Comparison of ENCODE assay signal across 8 cellular contexts in genomic region chr7:3755778-3756453, GRCh38.
DNase-seq lines count a peak whose midpoint lies in the region; ATAC-seq, FAIRE-seq and TF ChIP-seq lines count a peak whose summit lies in the region.
"Not testable (repeated sequence)": the region's sequence is repeated elsewhere in the genome, so short reads cannot be mapped to it uniquely, and the experiment has no call there.

No MANE protein-coding gene starts in this region.

- H3K4me3 ChIP-seq in ACC112 (ENCODE audit: low read depth, low read length); Panc1 (ENCODE audit: low read depth in 2 of 2, low read length in 2 of 2); astrocyte (ENCODE audit: insufficient read depth, low read depth, low read length); endothelial cell of umbilical vein (replicated peaks in 1 of 3; ENCODE audit: insufficient read depth in 1 of 3, low read depth in 1 of 3, low read length in 3 of 3); HepG2 (replicated peaks in 1 of 3; ENCODE audit: insufficient read depth in 1 of 3, low read depth in 2 of 3, low read length in 3 of 3); pancreas: not testable (repeated sequence)

- not testable (repeated sequence) for H3K27me3 Mint-ChIP-seq in astrocyte (ENCODE audit: low read depth, unreplicated experiment)

- not testable (repeated sequence) for DNase-seq in Panc1 (ENCODE audit: low read depth, low spot score); astrocyte (ENCODE audit: low read depth); endothelial cell of umbilical vein (ENCODE audit: low read depth, low spot score); HepG2 (ENCODE audit: low spot score); pancreas; urothelium cell line (ENCODE audit: low spot score)

- intact Hi-C loops in Panc1 (cut with micrococcal nuclease; ENCODE audit: unreplicated experiment); endothelial cell of umbilical vein (cut with micrococcal nuclease); pancreas (cut with DNase I): not testable (repeated sequence)
- intact Hi-C loops in HepG2 (cut with micrococcal nuclease; ENCODE audit: unreplicated experiment) = loop anchor here (5.0 kb wide), 1 partner anchor 376 kb away; no protein-coding TSS in a partner anchor

- POLR2A ChIA-PET in Panc1 (lab: Charles Lee); endothelial cell of umbilical vein (lab: Charles Lee); HepG2 (lab: Yijun Ruan, JAX): not testable (repeated sequence)

- not testable (repeated sequence) for H3K4me1 Mint-ChIP-seq in astrocyte (ENCODE audit: low read depth, unreplicated experiment)

- H3K9me3 Mint-ChIP-seq in astrocyte (ENCODE audit: unreplicated experiment) = not testable (repeated sequence)

- not testable (repeated sequence) for H3K79me2 ChIP-seq in ACC112 (ENCODE audit: control insufficient read depth, insufficient read depth, low read length, unreplicated experiment); astrocyte (ENCODE audit: insufficient read depth, low read length); endothelial cell of umbilical vein (ENCODE audit: control insufficient read depth, insufficient read depth, low read length); HepG2 (ENCODE audit: insufficient read depth, low read length)

- 82% methylated on average over 8 of the region's 8 CpGs for WGBS in HepG2 (ENCODE audit: low lambda C conversion rate)
- WGBS in pancreas, 2 donors = 94 to 95% methylated on average over 8 of the region's 8 CpGs

- not testable (repeated sequence) for H3K27me3 ChIP-seq in ACC112 (ENCODE audit: insufficient read depth, low read length); Panc1 (ENCODE audit: control insufficient read depth, insufficient read depth, low read length); astrocyte (ENCODE audit: insufficient read depth, low read length); endothelial cell of umbilical vein (ENCODE audit: control insufficient read depth in 2 of 2, insufficient read depth in 2 of 2, low read length in 2 of 2); HepG2 (ENCODE audit: control insufficient read depth in 1 of 2, insufficient read depth in 2 of 2, low read length in 2 of 2); pancreas

- TF ChIP-seq EP300 in HepG2 (IDR thresholded peaks at IDR 0.05; ENCODE audit: low read depth in 2 of 2, low read length in 2 of 2); HepG2 (CRISPR knock-in tag; IDR thresholded peaks at IDR 0.05; ENCODE audit: borderline replicate concordance): not testable (repeated sequence)

- in situ Hi-C loops in Panc1 (cut with HindIII; ENCODE audit: low pct_unique_long_range_greater_than_20kb, low sequenced_read_pairs); HepG2 (cut with HindIII; ENCODE audit: extremely low pct_ligation_motif_present, low pct_unique_long_range_greater_than_20kb): not testable (repeated sequence)

- H3K9me3 ChIP-seq in Panc1 (ENCODE audit: control insufficient read depth, insufficient read depth, low read depth, low read length); astrocyte (ENCODE audit: insufficient read depth, low read depth, low read length); endothelial cell of umbilical vein (replicated peaks; ENCODE audit: control insufficient read depth, insufficient read depth, low read length); HepG2 (ENCODE audit: low read length); pancreas: not testable (repeated sequence)

- not testable (repeated sequence) for TF ChIP-seq CTCF in Panc1 (IDR thresholded peaks at IDR 0.05); astrocyte (IDR thresholded peaks at IDR 0.05; ENCODE audit: insufficient read depth, low read depth, low read length); endothelial cell of umbilical vein (IDR thresholded peaks at IDR 0.05; ENCODE audit: extremely low read depth in 1 of 2, insufficient read depth in 1 of 2, low read depth in 1 of 2, low read length in 2 of 2); HepG2 (CRISPR knock-in tag; IDR thresholded peaks at IDR 0.05); pancreas (IDR thresholded peaks at IDR 0.05)

- CTCF ChIA-PET in Panc1 (lab: Charles Lee); endothelial cell of umbilical vein (lab: Charles Lee); HepG2 (lab: Yijun Ruan, JAX; ENCODE audit: low intra/inter-chr PET ratio, low total read pairs): not testable (repeated sequence)

- H3K9ac ChIP-seq in astrocyte (ENCODE audit: low read length); endothelial cell of umbilical vein (replicated peaks; ENCODE audit: extremely low read depth, insufficient read depth, low read length); HepG2 (ENCODE audit: insufficient read depth, low read depth, low read length): not testable (repeated sequence)

- H3K36me3 Mint-ChIP-seq in astrocyte (ENCODE audit: low read depth, unreplicated experiment) = not testable (repeated sequence)

- H3K27ac Mint-ChIP-seq in astrocyte (ENCODE audit: unreplicated experiment) = not testable (repeated sequence)

- not testable (repeated sequence) for H3K9me1 ChIP-seq in endothelial cell of umbilical vein (replicated peaks; ENCODE audit: control insufficient read depth, extremely low read depth, insufficient read depth, low read length)

- peak overlapping the region; percentile 85; the same call in 1 of the 2 replicates for H3K27ac ChIP-seq in ACC112 (ENCODE audit: low read depth, low read length)
- peak overlapping the region; percentile 98 for H3K27ac ChIP-seq in Panc1 (ENCODE audit: low read length)
- not testable (repeated sequence) for H3K27ac ChIP-seq in astrocyte (ENCODE audit: low read depth, low read length); endothelial cell of umbilical vein (ENCODE audit: insufficient read depth, low read depth, low read length); HepG2 (ENCODE audit: extremely low read length, insufficient read depth, low read length); pancreas
- peak overlapping the region; percentile 66 for H3K27ac ChIP-seq in cingulate gyrus (ENCODE audit: low read depth, low read length)

- not testable (repeated sequence) for H4K20me1 ChIP-seq in astrocyte (ENCODE audit: insufficient read depth, low read length); endothelial cell of umbilical vein (replicated peaks; ENCODE audit: control insufficient read depth, extremely low read depth, insufficient read depth, low read length); HepG2 (ENCODE audit: insufficient read depth, low read length)

- FAIRE-seq in astrocyte (lab: Jason Lieb, UNC); endothelial cell of umbilical vein (lab: Jason Lieb, UNC); HepG2 (lab: Jason Lieb, UNC): not testable (repeated sequence)
- FAIRE-seq in pancreas (lab: Jason Lieb, UNC) (peak; percentile 61), urothelium cell line (lab: Jason Lieb, UNC) (peak; percentile 99)

- TF ChIP-seq POLR2A in endothelial cell of umbilical vein (IDR thresholded peaks at IDR 0.05; ENCODE audit: low read depth, low read length); HepG2 (IDR thresholded peaks at IDR 0.05; ENCODE audit: insufficient read depth in 1 of 2, low read depth in 2 of 2, low read length in 2 of 2): not testable (repeated sequence)

- not testable (repeated sequence) for H3K4me3 Mint-ChIP-seq in astrocyte (ENCODE audit: unreplicated experiment)

- not testable (repeated sequence) for H3K36me3 ChIP-seq in ACC112 (ENCODE audit: insufficient read depth, low read length); Panc1 (ENCODE audit: control insufficient read depth, insufficient read depth, low read length); astrocyte (ENCODE audit: insufficient read depth, low read length); endothelial cell of umbilical vein (ENCODE audit: control insufficient read depth in 2 of 2, extremely low read depth in 1 of 2, insufficient read depth in 2 of 2, low read length in 2 of 2); HepG2 (replicated peaks in 1 of 2; ENCODE audit: control insufficient read depth in 1 of 2, insufficient read depth in 2 of 2, low read length in 2 of 2); pancreas

- not testable (repeated sequence) for ATAC-seq in Panc1, HepG2, pancreas

- not testable (repeated sequence) for TF ChIP-seq RAD21 in HepG2 (CRISPR knock-in tag; IDR thresholded peaks at IDR 0.05)

- H2AFZ ChIP-seq in ACC112 (ENCODE audit: low read length, unreplicated experiment); astrocyte (ENCODE audit: low read depth, low read length); endothelial cell of umbilical vein (ENCODE audit: low read depth, low read length); HepG2 (ENCODE audit: low read length): not testable (repeated sequence)

- not testable (repeated sequence) for H3K4me1 ChIP-seq in ACC112 (ENCODE audit: control insufficient read depth, insufficient read depth, low read length, unreplicated experiment); astrocyte (ENCODE audit: insufficient read depth, low read length); endothelial cell of umbilical vein (ENCODE audit: control insufficient read depth, extremely low read depth, insufficient read depth, low read length); HepG2 (ENCODE audit: insufficient read depth, low read length); pancreas
- H3K4me1 ChIP-seq in Panc1 (ENCODE audit: control insufficient read depth, insufficient read depth, low read length) = peaks cover 59% of the 10 kb centered on the region

- dilution Hi-C loops in endothelial cell of umbilical vein (cut with MboI; ENCODE audit: extremely low pct_ligation_motif_present, low sequenced_read_pairs) = not testable (repeated sequence)

- not testable (repeated sequence) for BruUV-seq in Panc1 (replicated peaks; lab: Mats Ljungman, UMichigan); endothelial cell of umbilical vein (replicated peaks; lab: Mats Ljungman, UMichigan); HepG2 (replicated peaks; lab: Mats Ljungman, UMichigan)

- peak overlapping the region; percentile 82 for H3K4me2 ChIP-seq in astrocyte (ENCODE audit: low read length)
- not testable (repeated sequence) for H3K4me2 ChIP-seq in endothelial cell of umbilical vein (ENCODE audit: insufficient read depth, low read length); HepG2 (ENCODE audit: low read depth, low read length)
